1 cellular context compared by ENCODE assay signal in the genomic region with DNA sequence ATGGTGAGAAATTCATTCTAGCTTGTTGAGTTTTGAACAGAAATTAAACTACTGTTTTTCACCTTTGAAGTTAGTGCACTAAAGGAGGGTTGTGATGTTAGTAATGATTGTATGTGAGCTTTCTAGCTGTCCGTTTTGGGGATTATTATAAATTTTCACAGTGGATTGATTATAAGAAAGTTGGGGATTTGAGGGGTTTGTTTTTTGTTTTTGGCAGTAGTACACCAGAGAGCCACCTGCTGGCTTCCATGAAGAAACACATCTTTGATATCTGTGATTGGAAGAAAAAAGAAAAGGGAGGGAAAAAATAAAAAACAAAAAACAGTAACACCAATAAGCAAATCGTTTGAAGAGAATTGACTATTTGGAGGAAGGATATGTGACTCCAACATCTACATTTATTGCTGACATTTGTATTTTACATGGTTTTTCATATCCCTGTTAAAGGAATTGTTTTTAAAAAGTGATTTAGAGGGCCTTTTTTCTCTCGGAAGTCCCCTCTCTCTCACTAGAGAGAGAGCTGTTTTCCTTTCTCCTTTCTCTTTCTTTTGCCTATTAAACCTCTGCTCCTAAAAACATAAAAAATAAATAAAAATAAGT.
TF ChIP-seq lines count a peak whose summit lies in the region.

No MANE protein-coding gene starts in this region.

TF ChIP-seq in SK-N-SH treated with all-trans-retinoic acid at 6 μM for 48 hours, 23 proteins besides CTCF, POLR2A, EP300 and RAD21 (continued from another document):
- TF ChIP-seq, protein P1, sequence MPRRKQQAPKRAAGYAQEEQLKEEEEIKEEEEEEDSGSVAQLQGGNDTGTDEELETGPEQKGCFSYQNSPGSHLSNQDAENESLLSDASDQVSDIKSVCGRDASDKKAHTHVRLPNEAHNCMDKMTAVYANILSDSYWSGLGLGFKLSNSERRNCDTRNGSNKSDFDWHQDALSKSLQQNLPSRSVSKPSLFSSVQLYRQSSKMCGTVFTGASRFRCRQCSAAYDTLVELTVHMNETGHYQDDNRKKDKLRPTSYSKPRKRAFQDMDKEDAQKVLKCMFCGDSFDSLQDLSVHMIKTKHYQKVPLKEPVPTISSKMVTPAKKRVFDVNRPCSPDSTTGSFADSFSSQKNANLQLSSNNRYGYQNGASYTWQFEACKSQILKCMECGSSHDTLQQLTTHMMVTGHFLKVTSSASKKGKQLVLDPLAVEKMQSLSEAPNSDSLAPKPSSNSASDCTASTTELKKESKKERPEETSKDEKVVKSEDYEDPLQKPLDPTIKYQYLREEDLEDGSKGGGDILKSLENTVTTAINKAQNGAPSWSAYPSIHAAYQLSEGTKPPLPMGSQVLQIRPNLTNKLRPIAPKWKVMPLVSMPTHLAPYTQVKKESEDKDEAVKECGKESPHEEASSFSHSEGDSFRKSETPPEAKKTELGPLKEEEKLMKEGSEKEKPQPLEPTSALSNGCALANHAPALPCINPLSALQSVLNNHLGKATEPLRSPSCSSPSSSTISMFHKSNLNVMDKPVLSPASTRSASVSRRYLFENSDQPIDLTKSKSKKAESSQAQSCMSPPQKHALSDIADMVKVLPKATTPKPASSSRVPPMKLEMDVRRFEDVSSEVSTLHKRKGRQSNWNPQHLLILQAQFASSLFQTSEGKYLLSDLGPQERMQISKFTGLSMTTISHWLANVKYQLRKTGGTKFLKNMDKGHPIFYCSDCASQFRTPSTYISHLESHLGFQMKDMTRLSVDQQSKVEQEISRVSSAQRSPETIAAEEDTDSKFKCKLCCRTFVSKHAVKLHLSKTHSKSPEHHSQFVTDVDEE (CRISPR knock-in tag; IDR thresholded peaks at IDR 0.05), result no peak
- TF ChIP-seq CREB5 (CRISPR knock-in tag; IDR thresholded peaks at IDR 0.05; ENCODE audit: low read depth) (no peak), PPARA (CRISPR knock-in tag; IDR thresholded peaks at IDR 0.05; ENCODE audit: borderline replicate concordance) (no peak), POU6F1 (CRISPR knock-in tag; IDR thresholded peaks at IDR 0.05; ENCODE audit: borderline replicate concordance, low read depth) (no peak), TOX (CRISPR knock-in tag; IDR thresholded peaks at IDR 0.05; ENCODE audit: borderline replicate concordance) (no peak), BACH2 (CRISPR knock-in tag; IDR thresholded peaks at IDR 0.05; ENCODE audit: borderline replicate concordance) (no peak), ZNF70 (CRISPR knock-in tag; IDR thresholded peaks at IDR 0.05) (no peak), RARB (CRISPR knock-in tag; IDR thresholded peaks at IDR 0.05) (no peak), TCF4 (CRISPR knock-in tag; IDR thresholded peaks at IDR 0.05; ENCODE audit: borderline replicate concordance) (no peak), ZNF8 (CRISPR knock-in tag; IDR thresholded peaks at IDR 0.05) (no peak), ZC3H10 (CRISPR knock-in tag; IDR thresholded peaks at IDR 0.05) (no peak), ZNF565 (CRISPR knock-in tag; conservative IDR thresholded peaks at IDR 0.05; ENCODE audit: low read depth) (no peak)
